ENCODE assay signal across 8 cellular contexts in the genomic region with DNA sequence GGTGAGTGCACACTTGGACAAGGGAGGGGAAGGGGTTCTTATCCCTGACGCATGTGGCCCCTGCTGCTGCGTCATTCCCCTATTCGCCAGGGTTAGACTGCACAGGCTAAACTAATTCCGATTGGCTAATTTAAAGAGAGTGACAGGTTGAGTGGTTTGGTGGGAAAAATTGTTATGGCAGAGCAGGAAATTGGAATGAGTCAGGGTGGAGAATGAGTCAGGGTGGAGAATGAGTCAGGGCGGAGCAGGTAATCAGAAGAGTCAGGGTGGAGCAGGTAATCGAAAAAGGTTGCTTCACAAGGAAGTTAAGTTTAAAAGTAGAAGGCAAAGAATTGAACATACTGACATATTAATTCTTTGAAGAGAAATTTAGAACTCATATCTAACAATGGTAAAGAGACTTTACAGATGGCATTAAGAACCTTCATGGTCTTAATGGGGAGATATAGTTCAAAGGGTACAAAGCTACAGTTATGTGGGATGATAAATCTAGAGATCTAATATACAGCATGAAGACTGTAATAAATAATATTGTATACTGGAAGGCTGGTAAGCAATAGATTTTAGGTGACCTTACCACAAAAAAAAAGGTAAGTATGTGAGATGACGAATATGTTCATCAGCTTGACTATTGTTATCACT.
A peak's percentile ranks its signal among the peaks of the same experiment; 100 is the strongest.
DNase-seq lines count a peak whose midpoint lies in the region; ATAC-seq, FAIRE-seq and TF ChIP-seq lines count a peak whose summit lies in the region.
"Not testable (repeated sequence)": the region's sequence is repeated elsewhere in the genome, so short reads cannot be mapped to it uniquely, and the experiment has no call there.

No MANE protein-coding gene starts in this region.

- DNase-seq in DMS53 (lab: John Stamatoyannopoulos, UW) = peak; percentile 34
- not testable (repeated sequence) for DNase-seq in HEK293T (ENCODE audit: extremely low spot score); WTC11 (ENCODE audit: low spot score); HepG2 (ENCODE audit: low spot score)
- peak; percentile 33 for DNase-seq in MG63
- DNase-seq in K562 (ENCODE audit: extremely low read depth in 1 of 4, low spot score in 3 of 4) = peak in 1 of 4 experiments; percentile 43
- peak; percentile 26 for DNase-seq in stimulated activated CD8-positive, alpha-beta memory T cell treated with anti-CD3 and anti-CD28 coated beads, Interleukin-4, amount 100 ng/mL, for 48 hours

- not testable (repeated sequence) for H3K27ac ChIP-seq in K562 (ENCODE audit: extremely low read depth, low read depth, low read length); HepG2 (ENCODE audit: extremely low read length, insufficient read depth, low read length)

- H3K9me3 ChIP-seq in MG63; K562 (replicated peaks; ENCODE audit: control insufficient read depth, insufficient read depth, low read depth, low read length); HepG2 (ENCODE audit: low read length): not testable (repeated sequence)

- H3K4me2 ChIP-seq in K562 (ENCODE audit: insufficient read depth, low read length); HepG2 (ENCODE audit: low read depth, low read length): not testable (repeated sequence)

- intact Hi-C loops in K562 (cut with micrococcal nuclease); HepG2 (cut with micrococcal nuclease; ENCODE audit: unreplicated experiment): not testable (repeated sequence)

- TF ChIP-seq POLR2A in K562 (conservative IDR thresholded peaks at IDR 0.05); HepG2 (IDR thresholded peaks at IDR 0.05; ENCODE audit: insufficient read depth in 1 of 2, low read depth in 2 of 2, low read length in 2 of 2): not testable (repeated sequence)

- not testable (repeated sequence) for H3K79me2 ChIP-seq in K562 (ENCODE audit: control insufficient read depth, insufficient read depth, low read length); HepG2 (ENCODE audit: insufficient read depth, low read length)

- not testable (repeated sequence) for FAIRE-seq in K562 (lab: Jason Lieb, UNC); HepG2 (lab: Jason Lieb, UNC)

- 53% methylated on average over 7 of the region's 7 CpGs for WGBS in K562 (ENCODE audit: insufficient coverage, low coverage, missing lambda C conversion rate)
- 52% methylated on average over 7 of the region's 7 CpGs for WGBS in HepG2 (ENCODE audit: low lambda C conversion rate)

- not testable (repeated sequence) for H3K27me3 ChIP-seq in MG63; K562 (ENCODE audit: control insufficient read depth in 2 of 2, insufficient read depth in 2 of 2, low read length in 2 of 2); HepG2 (ENCODE audit: control insufficient read depth in 1 of 2, insufficient read depth in 2 of 2, low read length in 2 of 2)

- not testable (repeated sequence) for H3K27me3 Mint-ChIP-seq in WTC11 (ENCODE audit: low read depth)

- not testable (repeated sequence) for TF ChIP-seq CTCF in WTC11 (IDR thresholded peaks at IDR 0.05); K562 (IDR thresholded peaks at IDR 0.05 in 2 of 3, conservative IDR thresholded peaks at IDR 0.05 in 1 of 3; ENCODE audit: insufficient read depth in 2 of 3, low read depth in 1 of 3, low read length in 3 of 3); HepG2 (CRISPR knock-in tag; IDR thresholded peaks at IDR 0.05)

- not testable (repeated sequence) for H2AFZ ChIP-seq in K562 (ENCODE audit: low read depth, low read length); HepG2 (ENCODE audit: low read length)

- not testable (repeated sequence) for H4K20me1 ChIP-seq in K562 (replicated peaks; ENCODE audit: control insufficient read depth, insufficient read depth, low read length); HepG2 (ENCODE audit: insufficient read depth, low read length)

- CTCF ChIA-PET in HEK293T (lab: Yijun Ruan, JAX) = interaction anchor here (0.6 kb wide), 1 partner anchor 56 kb away, joined by 4 read pairs; no protein-coding TSS in a partner anchor
- CTCF ChIA-PET in WTC11 (lab: Charles Lee); K562 (lab: Yijun Ruan, JAX; ENCODE audit: low intra/inter-chr PET ratio); HepG2 (lab: Yijun Ruan, JAX; ENCODE audit: low intra/inter-chr PET ratio, low total read pairs): not testable (repeated sequence)

- ATAC-seq in WTC11, HepG2: not testable (repeated sequence)
- ATAC-seq in K562 (peak; percentile 52; the same call in 2 of the 3 replicates), esophagus mucosa (peak; percentile 89)

- in situ Hi-C loops in K562 (cut with MboI); HepG2 (cut with HindIII; ENCODE audit: extremely low pct_ligation_motif_present, low pct_unique_long_range_greater_than_20kb): not testable (repeated sequence)

- BruUV-seq in K562 (replicated peaks; lab: Mats Ljungman, UMichigan); HepG2 (replicated peaks; lab: Mats Ljungman, UMichigan): not testable (repeated sequence)

- H3K4me3 ChIP-seq in MG63; K562; HepG2 (replicated peaks in 1 of 3; ENCODE audit: insufficient read depth in 1 of 3, low read depth in 2 of 3, low read length in 3 of 3): not testable (repeated sequence)

- H3K4me1 ChIP-seq in K562 (replicated peaks in 1 of 2; ENCODE audit: control insufficient read depth in 2 of 2, insufficient read depth in 2 of 2, low read length in 2 of 2); HepG2 (ENCODE audit: insufficient read depth, low read length): not testable (repeated sequence)

- not testable (repeated sequence) for H3K9ac ChIP-seq in K562 (ENCODE audit: insufficient read depth in 1 of 2, low read depth in 2 of 2, low read length in 2 of 2); HepG2 (ENCODE audit: insufficient read depth, low read depth, low read length)

- peak overlapping the region; percentile 62 for H3K27ac Mint-ChIP-seq in WTC11

- peaks cover 20% of the 10 kb centered on the region for H3K4me1 Mint-ChIP-seq in WTC11

- H3K9me3 Mint-ChIP-seq in WTC11 = not testable (repeated sequence)

- not testable (repeated sequence) for TF ChIP-seq RAD21 in K562 (CRISPR knock-in tag; conservative IDR thresholded peaks at IDR 0.05 in 1 of 2, IDR thresholded peaks at IDR 0.05 in 1 of 2); HepG2 (CRISPR knock-in tag; IDR thresholded peaks at IDR 0.05)

- H3K4me3 Mint-ChIP-seq in WTC11 = not testable (repeated sequence)

- H3K9me1 ChIP-seq in K562 (ENCODE audit: control insufficient read depth, insufficient read depth, low read length) = not testable (repeated sequence)

- TF ChIP-seq EP300 in K562 (IDR thresholded peaks at IDR 0.05; ENCODE audit: low read length); HepG2 (IDR thresholded peaks at IDR 0.05; ENCODE audit: low read depth in 2 of 2, low read length in 2 of 2); HepG2 (CRISPR knock-in tag; IDR thresholded peaks at IDR 0.05; ENCODE audit: borderline replicate concordance): not testable (repeated sequence)

- not testable (repeated sequence) for H3K36me3 ChIP-seq in MG63; K562 (ENCODE audit: control insufficient read depth, insufficient read depth, low read length); HepG2 (replicated peaks in 1 of 2; ENCODE audit: control insufficient read depth in 1 of 2, insufficient read depth in 2 of 2, low read length in 2 of 2)

- POLR2A ChIA-PET in HEK293T (lab: Yijun Ruan, JAX); HepG2 (lab: Yijun Ruan, JAX): not testable (repeated sequence)
- POLR2A ChIA-PET in WTC11 (lab: Charles Lee) = interaction anchor here (1.8 kb wide), 1 partner anchor 60 kb away, joined by 9 read pairs; the partner anchor contains the start of gene XPO1
- POLR2A ChIA-PET in K562 (lab: Yijun Ruan, JAX) = interaction anchor here (1.2 kb wide), 1 partner anchor 60 kb away, joined by 3 read pairs; the partner anchor contains the start of gene XPO1

- not testable (repeated sequence) for H3K36me3 Mint-ChIP-seq in WTC11

TF ChIP-seq in K562, 482 proteins besides CTCF, POLR2A, EP300 and RAD21 (continues in another document):
- peak in 1 of 2 experiments; percentile 20 for TF ChIP-seq E2F6 (IDR thresholded peaks at IDR 0.05; ENCODE audit: borderline replicate concordance in 1 of 2, extremely low read depth in 1 of 2, insufficient read depth in 1 of 2, insufficient read length in 1 of 2, low read depth in 1 of 2, low read length in 1 of 2, poor library complexity in 1 of 2, severe bottlenecking in 1 of 2)
- peak; percentile 74; the same call in 1 of the 2 replicates for TF ChIP-seq SMARCE1 (IDR thresholded peaks at IDR 0.05)

TF ChIP-seq in HepG2, 621 proteins besides CTCF, POLR2A, EP300 and RAD21:
- TF ChIP-seq FOSL2 (CRISPR knock-in tag; IDR thresholded peaks at IDR 0.05) = peak; percentile 73
